Comparison of ENCODE assay signal across 1 cellular context in genomic region chr17:82278786-82279379, GRCh38.
TF ChIP-seq lines count a peak whose summit lies in the region.

No MANE protein-coding gene starts in this region.

TF ChIP-seq in endothelial cell of umbilical vein, 7 proteins besides CTCF, POLR2A, EP300 and RAD21 (continued from another document):
- no peak for TF ChIP-seq GATA2 (IDR thresholded peaks at IDR 0.05; ENCODE audit: insufficient read depth, insufficient read length, low read depth, low read length)
TF ChIP-seq in endothelial cell of umbilical vein: peak in this region for 1.
